1 cellular context compared by ENCODE assay signal in genomic region chr15:78055923-78056713, GRCh38.
TF ChIP-seq lines count a peak whose summit lies in the region.

No MANE protein-coding gene starts in this region.

TF ChIP-seq in GM12878, 131 proteins besides CTCF, POLR2A, EP300 and RAD21 (continued from another document):
- no peak for TF ChIP-seq USF2 (IDR thresholded peaks at IDR 0.05; ENCODE audit: borderline replicate concordance, low read depth, low read length)
